Comparison of ENCODE assay signal across 8 cellular contexts in the genomic region with DNA sequence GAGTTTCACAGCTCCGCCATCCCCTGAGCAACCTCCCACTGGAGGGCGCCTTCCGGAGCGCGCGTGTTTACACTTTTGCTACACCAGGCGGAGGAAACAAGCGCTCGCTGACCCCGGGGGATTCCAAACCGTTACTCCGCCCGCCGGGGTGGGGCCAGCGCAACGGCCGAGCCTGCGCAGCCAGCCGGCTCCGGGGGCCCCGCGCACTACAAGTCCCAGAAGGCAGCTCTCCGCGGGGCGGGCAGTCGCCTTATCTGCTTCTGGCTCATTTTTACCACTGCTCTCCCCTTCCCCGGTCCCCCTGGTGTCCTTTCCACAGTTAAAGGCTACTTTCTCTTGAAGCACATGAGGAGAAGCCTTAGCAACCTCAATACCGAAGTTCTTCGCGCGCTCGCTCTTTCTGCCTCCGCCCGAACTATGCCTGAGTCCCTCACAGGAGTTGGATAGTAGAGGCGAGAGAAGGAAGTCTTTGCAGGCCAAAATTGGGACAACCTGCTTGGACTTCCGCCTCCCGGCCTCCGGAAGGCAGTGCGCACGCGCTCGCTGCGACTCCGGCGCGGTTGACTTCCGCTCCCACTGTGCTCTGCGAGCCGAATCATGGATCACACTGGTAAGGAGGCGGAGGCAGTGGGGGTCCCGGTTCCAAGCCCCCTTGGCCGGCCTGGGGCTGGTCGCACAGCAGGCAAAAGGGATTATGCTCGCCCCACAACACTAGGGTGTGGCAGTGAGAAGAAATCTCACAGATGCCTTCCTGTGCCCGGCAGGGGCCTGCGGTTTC. TPM values are rescaled to one million over a fixed set of nuclear protein-coding genes. Genes with fewer than 3 reads are reported as not detected.
DNase-seq lines count a peak whose midpoint lies in the region; ATAC-seq and TF ChIP-seq lines count a peak whose summit lies in the region.

A gene with protein sequence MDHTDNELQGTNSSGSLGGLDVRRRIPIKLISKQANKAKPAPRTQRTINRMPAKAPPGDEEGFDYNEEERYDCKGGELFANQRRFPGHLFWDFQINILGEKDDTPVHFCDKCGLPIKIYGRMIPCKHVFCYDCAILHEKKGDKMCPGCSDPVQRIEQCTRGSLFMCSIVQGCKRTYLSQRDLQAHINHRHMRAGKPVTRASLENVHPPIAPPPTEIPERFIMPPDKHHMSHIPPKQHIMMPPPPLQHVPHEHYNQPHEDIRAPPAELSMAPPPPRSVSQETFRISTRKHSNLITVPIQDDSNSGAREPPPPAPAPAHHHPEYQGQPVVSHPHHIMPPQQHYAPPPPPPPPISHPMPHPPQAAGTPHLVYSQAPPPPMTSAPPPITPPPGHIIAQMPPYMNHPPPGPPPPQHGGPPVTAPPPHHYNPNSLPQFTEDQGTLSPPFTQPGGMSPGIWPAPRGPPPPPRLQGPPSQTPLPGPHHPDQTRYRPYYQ (plus strand): TSS at position 576 of the 778 bp plus-strand sequence. CDS start 22 bp downstream, at position 598.

- H3K27me3 ChIP-seq in BLaER1 treated with 17β-estradiol and CSF1 and Interleukin-3, amounts not matched to agents 10 nM and 100 nM: no peaks in the 10 kb centered on the region
- no peaks in the 10 kb centered on the region for H3K27me3 ChIP-seq in colonic mucosa
- no peaks in the 10 kb centered on the region for H3K27me3 ChIP-seq in layer of hippocampus (ENCODE audit: control insufficient read depth, insufficient read depth, low read length)

- intact Hi-C loops in colonic mucosa (cut with DNase I): loop anchor here (2.0 kb wide), 1 partner anchor 135 kb away; no protein-coding TSS in a partner anchor

- TF ChIP-seq CTCF in colonic mucosa (IDR thresholded peaks at IDR 0.05): peak; percentile 40

- H3K27ac ChIP-seq in BLaER1 treated with 17β-estradiol and CSF1 and Interleukin-3, amounts not matched to agents 10 nM and 100 nM: peak within 1 kb of the TSS; percentile 91 to 100 (median 98)
- peak within 1 kb of the TSS; percentile 94 for H3K27ac ChIP-seq in colonic mucosa
- H3K27ac ChIP-seq in layer of hippocampus (ENCODE audit: low read depth, low read length): peak within 1 kb of the TSS; percentile 98

- DNase-seq in GM19240 (ENCODE audit: insufficient read length, low spot score): peak; percentile 54
- peak; percentile 79 for DNase-seq in NCI-H524 treated with DMSO at 0.1 percent for 48 hours (lab: John Stamatoyannopoulos, UW)
- DNase-seq in activated CD4-positive, alpha-beta T cell treated with anti-CD3 and anti-CD28 coated beads for 48 hours: peak; percentile 99
- peak; percentile 97 for DNase-seq in colonic mucosa
- DNase-seq in stimulated activated CD4-positive, alpha-beta T cell treated with anti-CD3 and anti-CD28 coated beads, Interleukin-1b, Interleukin-23, amount 100 ng/mL, for 4 hours (ENCODE audit: low read depth in 2 of 2): peak; percentile 93 to 98

- peaks cover 22 to 45% (median 40%) of the 10 kb centered on the region in 10 experiments for H3K4me1 ChIP-seq in BLaER1 treated with 17β-estradiol and CSF1 and Interleukin-3, amounts not matched to agents 10 nM and 100 nM
- H3K4me1 ChIP-seq in colonic mucosa: peaks cover 14% of the 10 kb centered on the region

- ATAC-seq in HG03460 (IDR thresholded peaks at IDR 0.05; ENCODE audit: unreplicated experiment): peak; percentile 88

- peak within 1 kb of the TSS; percentile 78 to 95 (median 90) for H3K4me3 ChIP-seq in BLaER1 treated with 17β-estradiol and CSF1 and Interleukin-3, amounts not matched to agents 10 nM and 100 nM
- peak within 1 kb of the TSS; percentile 71 for H3K4me3 ChIP-seq in colonic mucosa

- H4K20me1 ChIP-seq in BLaER1 treated with 17β-estradiol and CSF1 and Interleukin-3, amounts not matched to agents 10 nM and 100 nM: peaks cover 33 to 46% (median 42%) of the 10 kb centered on the region in 11 experiments

- peak within 1 kb of the TSS; percentile 76 to 96 (median 90) for H3K4me2 ChIP-seq in BLaER1 treated with 17β-estradiol and CSF1 and Interleukin-3, amounts not matched to agents 10 nM and 100 nM

- H3K36me3 ChIP-seq in BLaER1 treated with 17β-estradiol and CSF1 and Interleukin-3, amounts not matched to agents 10 nM and 100 nM: peaks cover 2 to 25% (median 7%) of the 10 kb centered on the region in 11 experiments; a peak in 21 of 22 replicates
- H3K36me3 ChIP-seq in colonic mucosa: no peaks in the 10 kb centered on the region

- H3K9me3 ChIP-seq in BLaER1 treated with 17β-estradiol and CSF1 and Interleukin-3, amounts not matched to agents 10 nM and 100 nM (replicated peaks in 1 of 11): no peaks in the 10 kb centered on the region
- no peaks in the 10 kb centered on the region for H3K9me3 ChIP-seq in colonic mucosa

- H3K9ac ChIP-seq in BLaER1 treated with 17β-estradiol and CSF1 and Interleukin-3, amounts not matched to agents 10 nM and 100 nM: peak within 1 kb of the TSS; percentile 89 to 98 (median 96)
- peak within 1 kb of the TSS; percentile 88 to 95 for H3K9ac ChIP-seq in colonic mucosa (ENCODE audit: low read depth in 2 of 2, low read length in 2 of 2)

RNA-seq across cellular contexts. Expression of the gene that starts here (rescaled TPM):
- 10 to 100 TPM; 21.5 to 23.2 TPM for total RNA-seq in colonic mucosa

Comparison
In these comparisons a context has a peak if more than half of its experiments do, and no peak if none do; other contexts are left out.
1. Peak in every context shown above with its lines: DNase-seq, ATAC-seq, H3K4me3 ChIP-seq and H3K27ac ChIP-seq.